9 cellular contexts compared by ENCODE assay signal in genomic region chrX:7950865-7951264, GRCh38.
DNase-seq lines count a peak whose midpoint lies in the region; ATAC-seq and TF ChIP-seq lines count a peak whose summit lies in the region.
"Had no signal": no experiment of that assay in that cellular context is flagged by ENCODE, and none has a peak within 500 bp of the region (broad histone marks: within the 10 kb centered on the region; RNA-seq: fewer than 3 reads in every experiment).

No MANE protein-coding gene starts in this region.

- ATAC-seq in GM18505 (IDR thresholded peaks at IDR 0.05; ENCODE audit: unreplicated experiment) = peak; percentile 98
- peak; percentile 94 for ATAC-seq in GM19468 (IDR thresholded peaks at IDR 0.05; ENCODE audit: extremely low read depth, unreplicated experiment)
- peak; percentile 83 for ATAC-seq in HG02943 (IDR thresholded peaks at IDR 0.05; ENCODE audit: low read depth, unreplicated experiment)
- peak; percentile 94 for ATAC-seq in HG03571 (IDR thresholded peaks at IDR 0.05; ENCODE audit: unreplicated experiment)
- ATAC-seq: effector memory CD8-positive, alpha-beta T cell had no signal

- DNase-seq in SIG-M5 (lab: John Stamatoyannopoulos, UW) (no peak), head of caudate nucleus (no peak), NCI-H187 treated with DMSO at 0.1 percent for 48 hours (lab: John Stamatoyannopoulos, UW) (no peak)
- DNase-seq in activated CD4-positive, alpha-beta T cell treated with anti-CD3 and anti-CD28 coated beads, Interleukin-2, amount 50 U/mL, for 1 hour = no peak
- DNase-seq: effector memory CD8-positive, alpha-beta T cell had no signal

- intact Hi-C loops in head of caudate nucleus (cut with DNase I) = no loop called here

- no peak for TF ChIP-seq POLR2A in GM18505 (IDR thresholded peaks at IDR 0.05; ENCODE audit: borderline replicate concordance, extremely low read depth, insufficient read depth, insufficient read length)
